24 cellular contexts compared by ENCODE assay signal in the genomic region with DNA sequence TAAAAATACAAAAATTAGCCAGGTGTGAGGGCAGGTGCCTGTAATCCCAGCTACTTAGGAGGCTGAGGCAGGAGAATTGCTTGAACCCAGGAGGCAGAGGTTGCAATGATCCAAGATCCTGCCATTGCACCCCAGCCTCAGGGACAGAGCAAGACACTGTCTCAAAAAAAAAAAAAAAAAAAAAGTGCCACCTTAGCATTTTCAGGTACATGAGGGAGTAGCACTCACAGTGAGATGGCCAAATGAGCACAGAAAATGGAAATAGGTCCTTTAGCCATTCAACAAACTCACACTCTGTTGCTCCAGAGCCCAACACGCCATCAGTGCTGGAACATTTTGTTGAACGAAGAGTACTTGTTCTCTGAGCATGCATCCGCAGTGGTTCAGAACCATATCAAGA. TPM values are rescaled to one million over a fixed set of nuclear protein-coding genes. Genes with fewer than 3 reads are reported as not detected.
"Had no signal": no experiment of that assay in that cellular context is flagged by ENCODE, and none has a peak within 500 bp of the region (broad histone marks: within the 10 kb centered on the region; RNA-seq: fewer than 3 reads in every experiment).

No MANE protein-coding gene starts in this region.

- H3K27ac ChIP-seq: HL-60, KMS-11 had no signal

- H3K4me2 ChIP-seq: KMS-11, SK-N-SH had no signal

- H3K9me3 ChIP-seq: SK-N-SH had no signal

- H3K9ac ChIP-seq: KMS-11, SK-N-SH had no signal

- FAIRE-seq: HTR-8/SVneo, RCC 7860 had no signal

- DNase-seq: Kasumi-1, MM.1S, NCI-H1092 treated with DMSO at 0.1 percent for 48 hours, NCI-H1436, NCI-H187, NCI-H2029, NCI-H2081 treated with DMSO at 0.1 percent for 48 hours, NCI-H2171, NCI-H226, NCI-H446, NCI-H510A, NCI-H524 treated with DMSO at 0.1 percent for 48 hours, NCI-H69, NCI-H774, RPMI8226, SHP77, SK-N-SH, SW 1271 had no signal

RNA-seq across cellular contexts. Expression of gene CUX2, which starts 38.4 kb away (rescaled TPM):
- total RNA-seq: M059J, SK-MEL-5 had no signal
